11 cellular contexts compared by ENCODE assay signal in genomic region chr10:59678884-59679301, GRCh38. TPM values are rescaled to one million over a fixed set of nuclear protein-coding genes. Genes with fewer than 3 reads are reported as not detected.
DNase-seq lines count a peak whose midpoint lies in the region; ATAC-seq and TF ChIP-seq lines count a peak whose summit lies in the region.
"Had no signal": no experiment of that assay in that cellular context is flagged by ENCODE, and none has a peak within 500 bp of the region (broad histone marks: within the 10 kb centered on the region; RNA-seq: fewer than 3 reads in every experiment).

No MANE protein-coding gene starts in this region.

- no peak overlapping the region for H3K4me3 ChIP-seq in cardiac fibroblast (replicated peaks in 1 of 2; ENCODE audit: low read depth in 2 of 2, low read length in 2 of 2)
- no peak overlapping the region for H3K4me3 ChIP-seq in CD4-positive, alpha-beta memory T cell (ENCODE audit: low read length in 2 of 2)
- no peak overlapping the region for H3K4me3 ChIP-seq in lower leg skin (ENCODE audit: low read depth, poor library complexity, severe bottlenecking)
- H3K4me3 ChIP-seq: BLaER1 had no signal

- H3K27me3 ChIP-seq in CD4-positive, alpha-beta memory T cell (ENCODE audit: insufficient read depth, low read length), result no peaks in the 10 kb centered on the region
- H3K27me3 ChIP-seq: BLaER1 had no signal

- no peaks in the 10 kb centered on the region for H3K36me3 ChIP-seq in CD4-positive, alpha-beta memory T cell (ENCODE audit: insufficient read depth, low read length)
- H3K36me3 ChIP-seq: BLaER1 had no signal

- H3K27ac Mint-ChIP-seq in CD4-positive, alpha-beta memory T cell, result no peak overlapping the region

- intact Hi-C loops in CD4-positive, alpha-beta memory T cell (cut with micrococcal nuclease), result no loop called here
- intact Hi-C loops in lower leg skin (cut with DNase I; ENCODE audit: low total_unique reads), result no loop called here

- H3K4me3 Mint-ChIP-seq in CD4-positive, alpha-beta memory T cell, result no peak overlapping the region

- no peaks in the 10 kb centered on the region for H3K9me3 Mint-ChIP-seq in CD4-positive, alpha-beta memory T cell

- H3K36me3 Mint-ChIP-seq in CD4-positive, alpha-beta memory T cell, result no peaks in the 10 kb centered on the region

- DNase-seq in AG08395 (ENCODE audit: low spot score), result peak; percentile 27
- peak; percentile 37 to 76 for DNase-seq in cardiac fibroblast (ENCODE audit: low read depth in 2 of 2)
- no peak for DNase-seq in DMS79 (lab: John Stamatoyannopoulos, UW)
- no peak for DNase-seq in CD4-positive, alpha-beta memory T cell
- no peak for DNase-seq in lower leg skin (ENCODE audit: low spot score in 2 of 2)
- DNase-seq in COLO829 (ENCODE audit: low spot score), result no peak
- DNase-seq: left cardiac atrium; stimulated activated CD4-positive, alpha-beta T cell treated with anti-CD3 and anti-CD28 coated beads, Interleukin-4, amount 100 ng/mL, for 24 hours had no signal

- no peak overlapping the region for H3K27ac ChIP-seq in CD4-positive, alpha-beta memory T cell (ENCODE audit: low read depth, low read length)
- H3K27ac ChIP-seq: BLaER1 had no signal

- no peaks in the 10 kb centered on the region for H3K27me3 Mint-ChIP-seq in CD4-positive, alpha-beta memory T cell

- CTCF ChIA-PET in CD4-positive, alpha-beta memory T cell (lab: Charles Lee; ENCODE audit: partially characterized antibody), result interaction anchor here (0.7 kb wide), 1 partner anchor 9 kb away, joined by 3 read pairs; no protein-coding TSS in a partner anchor

- no peak for TF ChIP-seq CTCF in cardiac fibroblast (IDR thresholded peaks at IDR 0.05; ENCODE audit: low read depth, low read length)
- no peak for TF ChIP-seq CTCF in lower leg skin (IDR thresholded peaks at IDR 0.05)

- no peaks in the 10 kb centered on the region for H3K4me1 ChIP-seq in CD4-positive, alpha-beta memory T cell (ENCODE audit: insufficient read depth, low read length)

- no peaks in the 10 kb centered on the region for H3K9me3 ChIP-seq in CD4-positive, alpha-beta memory T cell (ENCODE audit: control insufficient read depth in 1 of 2, low read length in 2 of 2)
- H3K9me3 ChIP-seq: BLaER1 had no signal

- TF ChIP-seq POLR2A in lower leg skin (IDR thresholded peaks at IDR 0.05), result no peak

- POLR2A ChIA-PET in CD4-positive, alpha-beta memory T cell (lab: Charles Lee; ENCODE audit: partially characterized antibody), result no interaction called here

- H3K4me1 Mint-ChIP-seq in CD4-positive, alpha-beta memory T cell, result no peaks in the 10 kb centered on the region

- ATAC-seq in GM19452 (IDR thresholded peaks at IDR 0.05; ENCODE audit: unreplicated experiment) (peak; percentile 69), HG03342 (IDR thresholded peaks at IDR 0.05; ENCODE audit: unreplicated experiment) (peak; percentile 83)

- WGBS in lower leg skin, 2 donors, result 25 to 31% methylated on average over 4 of the region's 4 CpGs

RNA-seq across cellular contexts. Expression of gene SLC16A9, which starts 30.8 kb away (rescaled TPM):
- not detected for total RNA-seq in CD4-positive, alpha-beta memory T cell
- polyA plus RNA-seq in CD4-positive, alpha-beta memory T cell, result not detected
- total RNA-seq in lower leg skin, result under 1 TPM; 0.04 to 0.29 (median 0.16) TPM

Comparison
In these comparisons a context has a peak if more than half of its experiments do, and no peak if none do; other contexts are left out.
1. DNase-seq: peak in AG08395 (single experiment) and cardiac fibroblast (2 of 2); none in DMS79 (single experiment), CD4-positive, alpha-beta memory T cell (0 of 5), lower leg skin (0 of 2) and COLO829 (single experiment).